In the genomic region with DNA sequence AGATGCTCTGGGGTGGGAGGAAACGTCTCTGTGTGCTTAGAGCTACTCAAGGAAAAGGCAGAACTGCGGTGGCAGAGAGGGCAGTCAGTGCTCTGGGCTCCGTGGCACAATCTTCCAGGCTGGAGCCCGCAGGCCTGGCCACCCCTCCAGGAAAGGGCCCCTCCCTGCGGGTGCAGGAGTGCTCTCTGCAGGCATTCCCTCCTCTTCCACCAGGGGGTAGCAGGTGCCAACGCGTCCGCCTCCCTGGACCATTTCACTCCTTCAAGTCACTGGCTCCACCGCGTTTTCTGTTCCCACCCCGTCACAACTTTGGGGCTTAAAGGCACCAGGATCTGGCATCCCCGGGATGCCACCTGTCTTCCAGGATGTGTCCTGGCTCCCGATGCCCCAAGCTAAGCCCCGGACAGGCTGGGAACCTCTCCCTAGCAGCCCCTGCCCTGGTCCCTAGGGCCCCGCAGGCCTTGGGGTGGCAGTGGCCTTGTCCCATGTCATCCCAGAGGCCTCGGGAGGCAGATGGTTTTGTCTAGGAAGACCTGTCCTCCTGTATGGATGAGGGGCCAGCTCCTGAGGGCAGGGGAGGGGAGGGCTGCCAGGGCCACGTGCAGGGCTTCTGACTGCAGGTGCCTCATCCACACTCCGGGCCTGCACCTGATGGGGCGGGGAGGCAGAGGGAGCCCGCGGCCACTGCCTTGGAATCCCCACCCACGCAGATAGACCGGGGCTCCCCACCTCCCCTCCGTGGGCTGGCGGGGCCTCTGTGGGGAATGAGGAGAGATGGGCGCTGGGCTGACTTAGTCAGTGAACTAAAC, we compare ENCODE assay signal across 1 cellular context.
TF ChIP-seq lines count a peak whose summit lies in the region.

No MANE protein-coding gene starts in this region.

TF ChIP-seq in GM23338, 12 proteins besides CTCF, POLR2A, EP300 and RAD21 (continued from another document):
- TF ChIP-seq, protein P1, sequence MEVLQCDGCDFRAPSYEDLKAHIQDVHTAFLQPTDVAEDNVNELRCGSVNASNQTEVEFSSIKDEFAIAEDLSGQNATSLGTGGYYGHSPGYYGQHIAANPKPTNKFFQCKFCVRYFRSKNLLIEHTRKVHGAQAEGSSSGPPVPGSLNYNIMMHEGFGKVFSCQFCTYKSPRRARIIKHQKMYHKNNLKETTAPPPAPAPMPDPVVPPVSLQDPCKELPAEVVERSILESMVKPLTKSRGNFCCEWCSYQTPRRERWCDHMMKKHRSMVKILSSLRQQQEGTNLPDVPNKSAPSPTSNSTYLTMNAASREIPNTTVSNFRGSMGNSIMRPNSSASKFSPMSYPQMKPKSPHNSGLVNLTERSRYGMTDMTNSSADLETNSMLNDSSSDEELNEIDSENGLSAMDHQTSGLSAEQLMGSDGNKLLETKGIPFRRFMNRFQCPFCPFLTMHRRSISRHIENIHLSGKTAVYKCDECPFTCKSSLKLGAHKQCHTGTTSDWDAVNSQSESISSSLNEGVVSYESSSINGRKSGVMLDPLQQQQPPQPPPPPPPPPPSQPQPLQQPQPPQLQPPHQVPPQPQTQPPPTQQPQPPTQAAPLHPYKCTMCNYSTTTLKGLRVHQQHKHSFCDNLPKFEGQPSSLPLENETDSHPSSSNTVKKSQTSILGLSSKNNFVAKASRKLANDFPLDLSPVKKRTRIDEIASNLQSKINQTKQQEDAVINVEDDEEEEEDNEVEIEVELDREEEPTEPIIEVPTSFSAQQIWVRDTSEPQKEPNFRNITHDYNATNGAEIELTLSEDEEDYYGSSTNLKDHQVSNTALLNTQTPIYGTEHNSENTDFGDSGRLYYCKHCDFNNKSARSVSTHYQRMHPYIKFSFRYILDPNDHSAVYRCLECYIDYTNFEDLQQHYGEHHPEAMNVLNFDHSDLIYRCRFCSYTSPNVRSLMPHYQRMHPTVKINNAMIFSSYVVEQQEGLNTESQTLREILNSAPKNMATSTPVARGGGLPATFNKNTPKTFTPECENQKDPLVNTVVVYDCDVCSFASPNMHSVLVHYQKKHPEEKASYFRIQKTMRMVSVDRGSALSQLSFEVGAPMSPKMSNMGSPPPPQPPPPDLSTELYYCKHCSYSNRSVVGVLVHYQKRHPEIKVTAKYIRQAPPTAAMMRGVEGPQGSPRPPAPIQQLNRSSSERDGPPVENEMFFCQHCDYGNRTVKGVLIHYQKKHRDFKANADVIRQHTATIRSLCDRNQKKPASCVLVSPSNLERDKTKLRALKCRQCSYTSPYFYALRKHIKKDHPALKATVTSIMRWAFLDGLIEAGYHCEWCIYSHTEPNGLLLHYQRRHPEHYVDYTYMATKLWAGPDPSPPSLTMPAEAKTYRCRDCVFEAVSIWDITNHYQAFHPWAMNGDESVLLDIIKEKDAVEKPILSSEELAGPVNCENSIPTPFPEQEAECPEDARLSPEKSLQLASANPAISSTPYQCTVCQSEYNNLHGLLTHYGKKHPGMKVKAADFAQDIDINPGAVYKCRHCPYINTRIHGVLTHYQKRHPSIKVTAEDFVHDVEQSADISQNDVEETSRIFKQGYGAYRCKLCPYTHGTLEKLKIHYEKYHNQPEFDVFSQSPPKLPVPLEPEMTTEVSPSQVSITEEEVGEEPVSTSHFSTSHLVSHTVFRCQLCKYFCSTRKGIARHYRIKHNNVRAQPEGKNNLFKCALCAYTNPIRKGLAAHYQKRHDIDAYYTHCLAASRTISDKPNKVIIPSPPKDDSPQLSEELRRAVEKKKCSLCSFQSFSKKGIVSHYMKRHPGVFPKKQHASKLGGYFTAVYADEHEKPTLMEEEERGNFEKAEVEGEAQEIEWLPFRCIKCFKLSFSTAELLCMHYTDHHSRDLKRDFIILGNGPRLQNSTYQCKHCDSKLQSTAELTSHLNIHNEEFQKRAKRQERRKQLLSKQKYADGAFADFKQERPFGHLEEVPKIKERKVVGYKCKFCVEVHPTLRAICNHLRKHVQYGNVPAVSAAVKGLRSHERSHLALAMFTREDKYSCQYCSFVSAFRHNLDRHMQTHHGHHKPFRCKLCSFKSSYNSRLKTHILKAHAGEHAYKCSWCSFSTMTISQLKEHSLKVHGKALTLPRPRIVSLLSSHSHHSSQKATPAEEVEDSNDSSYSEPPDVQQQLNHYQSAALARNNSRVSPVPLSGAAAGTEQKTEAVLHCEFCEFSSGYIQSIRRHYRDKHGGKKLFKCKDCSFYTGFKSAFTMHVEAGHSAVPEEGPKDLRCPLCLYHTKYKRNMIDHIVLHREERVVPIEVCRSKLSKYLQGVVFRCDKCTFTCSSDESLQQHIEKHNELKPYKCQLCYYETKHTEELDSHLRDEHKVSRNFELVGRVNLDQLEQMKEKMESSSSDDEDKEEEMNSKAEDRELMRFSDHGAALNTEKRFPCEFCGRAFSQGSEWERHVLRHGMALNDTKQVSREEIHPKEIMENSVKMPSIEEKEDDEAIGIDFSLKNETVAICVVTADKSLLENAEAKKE (CRISPR knock-in tag; IDR thresholded peaks at IDR 0.05) = no peak
- TF ChIP-seq STAT1 (IDR thresholded peaks at IDR 0.05; ENCODE audit: unreplicated experiment) = no peak
- TF ChIP-seq CREB1 (CRISPR knock-in tag; IDR thresholded peaks at IDR 0.05; ENCODE audit: low read depth) = no peak
- no peak for TF ChIP-seq EZH2phosphoT487 (IDR thresholded peaks at IDR 0.05; ENCODE audit: unreplicated experiment)
- no peak for TF ChIP-seq EZH2 (IDR thresholded peaks at IDR 0.05; ENCODE audit: low read depth, unreplicated experiment)
- no peak for TF ChIP-seq NANOG (IDR thresholded peaks at IDR 0.05; ENCODE audit: borderline replicate concordance)
- TF ChIP-seq JUNB (IDR thresholded peaks at IDR 0.05; ENCODE audit: unreplicated experiment) = no peak
- TF ChIP-seq POLR2AphosphoS5 (IDR thresholded peaks at IDR 0.05; ENCODE audit: low read depth) = no peak
